In genomic region chr2:112693596-112693995, GRCh38 we compare ENCODE assay signal across 1 cellular context.
TF ChIP-seq lines count a peak whose summit lies in the region.

No MANE protein-coding gene starts in this region.

TF ChIP-seq in H1, 55 proteins besides CTCF, POLR2A, EP300 and RAD21:
- TF ChIP-seq, protein P1, sequence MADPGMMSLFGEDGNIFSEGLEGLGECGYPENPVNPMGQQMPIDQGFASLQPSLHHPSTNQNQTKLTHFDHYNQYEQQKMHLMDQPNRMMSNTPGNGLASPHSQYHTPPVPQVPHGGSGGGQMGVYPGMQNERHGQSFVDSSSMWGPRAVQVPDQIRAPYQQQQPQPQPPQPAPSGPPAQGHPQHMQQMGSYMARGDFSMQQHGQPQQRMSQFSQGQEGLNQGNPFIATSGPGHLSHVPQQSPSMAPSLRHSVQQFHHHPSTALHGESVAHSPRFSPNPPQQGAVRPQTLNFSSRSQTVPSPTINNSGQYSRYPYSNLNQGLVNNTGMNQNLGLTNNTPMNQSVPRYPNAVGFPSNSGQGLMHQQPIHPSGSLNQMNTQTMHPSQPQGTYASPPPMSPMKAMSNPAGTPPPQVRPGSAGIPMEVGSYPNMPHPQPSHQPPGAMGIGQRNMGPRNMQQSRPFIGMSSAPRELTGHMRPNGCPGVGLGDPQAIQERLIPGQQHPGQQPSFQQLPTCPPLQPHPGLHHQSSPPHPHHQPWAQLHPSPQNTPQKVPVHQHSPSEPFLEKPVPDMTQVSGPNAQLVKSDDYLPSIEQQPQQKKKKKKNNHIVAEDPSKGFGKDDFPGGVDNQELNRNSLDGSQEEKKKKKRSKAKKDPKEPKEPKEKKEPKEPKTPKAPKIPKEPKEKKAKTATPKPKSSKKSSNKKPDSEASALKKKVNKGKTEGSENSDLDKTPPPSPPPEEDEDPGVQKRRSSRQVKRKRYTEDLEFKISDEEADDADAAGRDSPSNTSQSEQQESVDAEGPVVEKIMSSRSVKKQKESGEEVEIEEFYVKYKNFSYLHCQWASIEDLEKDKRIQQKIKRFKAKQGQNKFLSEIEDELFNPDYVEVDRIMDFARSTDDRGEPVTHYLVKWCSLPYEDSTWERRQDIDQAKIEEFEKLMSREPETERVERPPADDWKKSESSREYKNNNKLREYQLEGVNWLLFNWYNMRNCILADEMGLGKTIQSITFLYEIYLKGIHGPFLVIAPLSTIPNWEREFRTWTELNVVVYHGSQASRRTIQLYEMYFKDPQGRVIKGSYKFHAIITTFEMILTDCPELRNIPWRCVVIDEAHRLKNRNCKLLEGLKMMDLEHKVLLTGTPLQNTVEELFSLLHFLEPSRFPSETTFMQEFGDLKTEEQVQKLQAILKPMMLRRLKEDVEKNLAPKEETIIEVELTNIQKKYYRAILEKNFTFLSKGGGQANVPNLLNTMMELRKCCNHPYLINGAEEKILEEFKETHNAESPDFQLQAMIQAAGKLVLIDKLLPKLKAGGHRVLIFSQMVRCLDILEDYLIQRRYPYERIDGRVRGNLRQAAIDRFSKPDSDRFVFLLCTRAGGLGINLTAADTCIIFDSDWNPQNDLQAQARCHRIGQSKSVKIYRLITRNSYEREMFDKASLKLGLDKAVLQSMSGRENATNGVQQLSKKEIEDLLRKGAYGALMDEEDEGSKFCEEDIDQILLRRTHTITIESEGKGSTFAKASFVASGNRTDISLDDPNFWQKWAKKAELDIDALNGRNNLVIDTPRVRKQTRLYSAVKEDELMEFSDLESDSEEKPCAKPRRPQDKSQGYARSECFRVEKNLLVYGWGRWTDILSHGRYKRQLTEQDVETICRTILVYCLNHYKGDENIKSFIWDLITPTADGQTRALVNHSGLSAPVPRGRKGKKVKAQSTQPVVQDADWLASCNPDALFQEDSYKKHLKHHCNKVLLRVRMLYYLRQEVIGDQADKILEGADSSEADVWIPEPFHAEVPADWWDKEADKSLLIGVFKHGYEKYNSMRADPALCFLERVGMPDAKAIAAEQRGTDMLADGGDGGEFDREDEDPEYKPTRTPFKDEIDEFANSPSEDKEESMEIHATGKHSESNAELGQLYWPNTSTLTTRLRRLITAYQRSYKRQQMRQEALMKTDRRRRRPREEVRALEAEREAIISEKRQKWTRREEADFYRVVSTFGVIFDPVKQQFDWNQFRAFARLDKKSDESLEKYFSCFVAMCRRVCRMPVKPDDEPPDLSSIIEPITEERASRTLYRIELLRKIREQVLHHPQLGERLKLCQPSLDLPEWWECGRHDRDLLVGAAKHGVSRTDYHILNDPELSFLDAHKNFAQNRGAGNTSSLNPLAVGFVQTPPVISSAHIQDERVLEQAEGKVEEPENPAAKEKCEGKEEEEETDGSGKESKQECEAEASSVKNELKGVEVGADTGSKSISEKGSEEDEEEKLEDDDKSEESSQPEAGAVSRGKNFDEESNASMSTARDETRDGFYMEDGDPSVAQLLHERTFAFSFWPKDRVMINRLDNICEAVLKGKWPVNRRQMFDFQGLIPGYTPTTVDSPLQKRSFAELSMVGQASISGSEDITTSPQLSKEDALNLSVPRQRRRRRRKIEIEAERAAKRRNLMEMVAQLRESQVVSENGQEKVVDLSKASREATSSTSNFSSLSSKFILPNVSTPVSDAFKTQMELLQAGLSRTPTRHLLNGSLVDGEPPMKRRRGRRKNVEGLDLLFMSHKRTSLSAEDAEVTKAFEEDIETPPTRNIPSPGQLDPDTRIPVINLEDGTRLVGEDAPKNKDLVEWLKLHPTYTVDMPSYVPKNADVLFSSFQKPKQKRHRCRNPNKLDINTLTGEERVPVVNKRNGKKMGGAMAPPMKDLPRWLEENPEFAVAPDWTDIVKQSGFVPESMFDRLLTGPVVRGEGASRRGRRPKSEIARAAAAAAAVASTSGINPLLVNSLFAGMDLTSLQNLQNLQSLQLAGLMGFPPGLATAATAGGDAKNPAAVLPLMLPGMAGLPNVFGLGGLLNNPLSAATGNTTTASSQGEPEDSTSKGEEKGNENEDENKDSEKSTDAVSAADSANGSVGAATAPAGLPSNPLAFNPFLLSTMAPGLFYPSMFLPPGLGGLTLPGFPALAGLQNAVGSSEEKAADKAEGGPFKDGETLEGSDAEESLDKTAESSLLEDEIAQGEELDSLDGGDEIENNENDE (IDR thresholded peaks at IDR 0.05; ENCODE audit: insufficient replicate concordance, low read length), result no peak
- TF ChIP-seq KDM1A (IDR thresholded peaks at IDR 0.05; ENCODE audit: borderline replicate concordance, low read length) (no peak), SAP30 (IDR thresholded peaks at IDR 0.05; ENCODE audit: insufficient read depth, insufficient replicate concordance, low read length) (no peak), HDAC2 (IDR thresholded peaks at IDR 0.05; ENCODE audit: borderline replicate concordance in 1 of 2, low read depth in 2 of 2, low read length in 2 of 2) (no peak), ATF3 (IDR thresholded peaks at IDR 0.05; ENCODE audit: insufficient read depth, low read depth, low read length) (no peak), RBBP5 (IDR thresholded peaks at IDR 0.05; ENCODE audit: borderline replicate concordance, low read depth, low read length) (no peak), GABPA (IDR thresholded peaks at IDR 0.05; ENCODE audit: borderline replicate concordance, insufficient read depth, low read length) (no peak), TCF12 (IDR thresholded peaks at IDR 0.05; ENCODE audit: low read depth, low read length) (no peak), TEAD4 (IDR thresholded peaks at IDR 0.05; ENCODE audit: low read depth, low read length) (no peak), CHD2 (IDR thresholded peaks at IDR 0.05; ENCODE audit: low read length) (no peak), JUND (IDR thresholded peaks at IDR 0.05; ENCODE audit: low read length) (no peak)
TF ChIP-seq in H1: peak in this region for 0.
